ENCODE assay signal across 29 cellular contexts in genomic region chr9:89590415-89590814, GRCh38.
"Had no signal": no experiment of that assay in that cellular context is flagged by ENCODE, and none has a peak within 500 bp of the region (broad histone marks: within the 10 kb centered on the region; RNA-seq: fewer than 3 reads in every experiment).

No MANE protein-coding gene starts in this region.

- H3K9me3 Mint-ChIP-seq: activated CD4-positive, alpha-beta memory T cell treated with anti-CD3 and anti-CD28 coated beads for 36 hours; activated naive CD4-positive, alpha-beta T cell treated with anti-CD3 and anti-CD28 coated beads for 36 hours; activated naive CD4-positive, alpha-beta T cell treated with anti-CD3 and anti-CD28 coated beads, Interleukin-2, amount 50 U/mL, for 24 hours; activated naive CD8-positive, alpha-beta T cell treated with anti-CD3 and anti-CD28 coated beads for 36 hours; activated naive CD8-positive, alpha-beta T cell treated with anti-CD3 and anti-CD28 coated beads, Interleukin-2, amount 50 U/mL, for 24 hours; activated T-helper 1 cell treated with anti-CD3 and anti-CD28 coated beads, Interleukin-12 subunit alpha, Interleukin-12 subunit beta, Interleukin-2, Interleukin-4 antibody, amounts not matched to agents 30 ng/mL and 10 ng/mL and 1 ng/mL, durations not matched to agents 14 hours and 24 hours and 36 hours; activated T-helper 2 cell treated with anti-CD3 and anti-CD28 coated beads, Interferon-gamma antibody, Interleukin-2, Interleukin-4, amounts not matched to agents 10 μg/mL and 5 μg/mL and 100 μg/mL, durations not matched to agents 14 hours and 24 hours and 36 hours; WTC11 had no signal

- DNase-seq: activated CD4-positive, alpha-beta memory T cell treated with anti-CD3 and anti-CD28 coated beads for 36 hours; activated CD4-positive, alpha-beta T cell treated with anti-CD3 and anti-CD28 coated beads for 1 hour; activated CD4-positive, alpha-beta T cell treated with anti-CD3 and anti-CD28 coated beads for 4 hours; activated CD4-positive, alpha-beta T cell treated with anti-CD3 and anti-CD28 coated beads, Interleukin-2, amount 50 U/mL, for 1 hour; activated CD8-positive, alpha-beta memory T cell treated with anti-CD3 and anti-CD28 coated beads, Interleukin-2, amount 10 ng/mL, durations not matched to agents 7 days and 5 days; activated CD8-positive, alpha-beta memory T cell treated with anti-CD3 and anti-CD28 coated beads, Interleukin-2, amount 50 U/mL, for 4 hours; activated CD8-positive, alpha-beta T cell treated with anti-CD3 and anti-CD28 coated beads, Interleukin-2, amount 10 ng/mL, durations not matched to agents 7 days and 5 days; activated effector memory CD4-positive, alpha-beta T cell treated with anti-CD3 and anti-CD28 coated beads, Interleukin-2, amount 50 U/mL, for 16 hours; activated naive CD4-positive, alpha-beta T cell treated with anti-CD3 and anti-CD28 coated beads for 36 hours; activated naive CD8-positive, alpha-beta T cell treated with anti-CD3 and anti-CD28 coated beads for 36 hours; activated naive CD8-positive, alpha-beta T cell treated with anti-CD3 and anti-CD28 coated beads, Interleukin-2, amount 50 U/mL, for 24 hours; activated T-cell treated with anti-CD3 and anti-CD28 coated beads, Interleukin-2, amount 50 U/mL, for 1 hour; activated T-cell treated with anti-CD3 and anti-CD28 coated beads, Interleukin-2, amount 50 U/mL, for 48 hours; adrenal gland; amygdala; aorta; body of pancreas; central memory CD4-positive, alpha-beta T cell; cerebellar nuclear complex; colonic mucosa; effector CD8-positive, alpha-beta T cell; foreskin fibroblast; heart left ventricle; T-helper 2 cell had no signal

- H3K4me3 Mint-ChIP-seq: activated CD4-positive, alpha-beta memory T cell treated with anti-CD3 and anti-CD28 coated beads for 36 hours; activated CD8-positive, alpha-beta memory T cell treated with anti-CD3 and anti-CD28 coated beads, Interleukin-2, amount 10 ng/mL, durations not matched to agents 7 days and 5 days; activated CD8-positive, alpha-beta T cell treated with anti-CD3 and anti-CD28 coated beads, Interleukin-2, amount 10 ng/mL, durations not matched to agents 7 days and 5 days; activated naive CD4-positive, alpha-beta T cell treated with anti-CD3 and anti-CD28 coated beads for 36 hours; activated naive CD4-positive, alpha-beta T cell treated with anti-CD3 and anti-CD28 coated beads, Interleukin-2, amount 50 U/mL, for 24 hours; activated naive CD8-positive, alpha-beta T cell treated with anti-CD3 and anti-CD28 coated beads for 36 hours; activated naive CD8-positive, alpha-beta T cell treated with anti-CD3 and anti-CD28 coated beads, Interleukin-2, amount 50 U/mL, for 24 hours; activated T-helper 1 cell treated with anti-CD3 and anti-CD28 coated beads, Interleukin-12 subunit alpha, Interleukin-12 subunit beta, Interleukin-2, Interleukin-4 antibody, amounts not matched to agents 30 ng/mL and 10 ng/mL and 1 ng/mL, durations not matched to agents 14 hours and 24 hours and 36 hours; WTC11 had no signal

- H3K4me1 ChIP-seq: body of pancreas, colonic mucosa, heart left ventricle had no signal

- H3K27ac Mint-ChIP-seq: activated CD4-positive, alpha-beta memory T cell treated with anti-CD3 and anti-CD28 coated beads for 36 hours; activated CD8-positive, alpha-beta memory T cell treated with anti-CD3 and anti-CD28 coated beads, Interleukin-2, amount 10 ng/mL, durations not matched to agents 7 days and 5 days; activated CD8-positive, alpha-beta T cell treated with anti-CD3 and anti-CD28 coated beads, Interleukin-2, amount 10 ng/mL, durations not matched to agents 7 days and 5 days; activated naive CD4-positive, alpha-beta T cell treated with anti-CD3 and anti-CD28 coated beads for 36 hours; activated naive CD4-positive, alpha-beta T cell treated with anti-CD3 and anti-CD28 coated beads, Interleukin-2, amount 50 U/mL, for 24 hours; activated naive CD8-positive, alpha-beta T cell treated with anti-CD3 and anti-CD28 coated beads for 36 hours; activated naive CD8-positive, alpha-beta T cell treated with anti-CD3 and anti-CD28 coated beads, Interleukin-2, amount 50 U/mL, for 24 hours; activated T-helper 1 cell treated with anti-CD3 and anti-CD28 coated beads, Interleukin-12 subunit alpha, Interleukin-12 subunit beta, Interleukin-2, Interleukin-4 antibody, amounts not matched to agents 30 ng/mL and 10 ng/mL and 1 ng/mL, durations not matched to agents 14 hours and 24 hours and 36 hours; activated T-helper 2 cell treated with anti-CD3 and anti-CD28 coated beads, Interferon-gamma antibody, Interleukin-2, Interleukin-4, amounts not matched to agents 10 μg/mL and 5 μg/mL and 100 μg/mL, durations not matched to agents 14 hours and 24 hours and 36 hours; WTC11 had no signal

- H3K4me3 ChIP-seq: adrenal gland, body of pancreas, colonic mucosa, heart left ventricle had no signal

- H3K27me3 ChIP-seq: adrenal gland, body of pancreas, colonic mucosa had no signal

- H3K36me3 Mint-ChIP-seq: activated CD4-positive, alpha-beta memory T cell treated with anti-CD3 and anti-CD28 coated beads for 36 hours; activated CD8-positive, alpha-beta memory T cell treated with anti-CD3 and anti-CD28 coated beads, Interleukin-2, amount 10 ng/mL, durations not matched to agents 7 days and 5 days; activated naive CD4-positive, alpha-beta T cell treated with anti-CD3 and anti-CD28 coated beads, Interleukin-2, amount 50 U/mL, for 24 hours; activated naive CD8-positive, alpha-beta T cell treated with anti-CD3 and anti-CD28 coated beads for 36 hours; WTC11 had no signal

- H3K9me3 ChIP-seq: adrenal gland, body of pancreas, colonic mucosa, heart left ventricle had no signal

- H3K36me3 ChIP-seq: adrenal gland, colonic mucosa, heart left ventricle had no signal

- ATAC-seq: activated CD8-positive, alpha-beta memory T cell treated with anti-CD3 and anti-CD28 coated beads, Interleukin-2, amount 10 ng/mL, durations not matched to agents 7 days and 5 days; activated CD8-positive, alpha-beta T cell treated with anti-CD3 and anti-CD28 coated beads, Interleukin-2, amount 10 ng/mL, durations not matched to agents 7 days and 5 days; activated naive CD8-positive, alpha-beta T cell treated with anti-CD3 and anti-CD28 coated beads, Interleukin-2, amount 50 U/mL, for 24 hours; body of pancreas; heart left ventricle; WTC11 had no signal

- H3K27ac ChIP-seq: adrenal gland, body of pancreas, colonic mucosa, epithelial cell of prostate, heart left ventricle had no signal

- H3K4me1 Mint-ChIP-seq: activated naive CD8-positive, alpha-beta T cell treated with anti-CD3 and anti-CD28 coated beads, Interleukin-2, amount 50 U/mL, for 24 hours had no signal
